Comparison of ENCODE assay signal across 8 cellular contexts in the genomic region with DNA sequence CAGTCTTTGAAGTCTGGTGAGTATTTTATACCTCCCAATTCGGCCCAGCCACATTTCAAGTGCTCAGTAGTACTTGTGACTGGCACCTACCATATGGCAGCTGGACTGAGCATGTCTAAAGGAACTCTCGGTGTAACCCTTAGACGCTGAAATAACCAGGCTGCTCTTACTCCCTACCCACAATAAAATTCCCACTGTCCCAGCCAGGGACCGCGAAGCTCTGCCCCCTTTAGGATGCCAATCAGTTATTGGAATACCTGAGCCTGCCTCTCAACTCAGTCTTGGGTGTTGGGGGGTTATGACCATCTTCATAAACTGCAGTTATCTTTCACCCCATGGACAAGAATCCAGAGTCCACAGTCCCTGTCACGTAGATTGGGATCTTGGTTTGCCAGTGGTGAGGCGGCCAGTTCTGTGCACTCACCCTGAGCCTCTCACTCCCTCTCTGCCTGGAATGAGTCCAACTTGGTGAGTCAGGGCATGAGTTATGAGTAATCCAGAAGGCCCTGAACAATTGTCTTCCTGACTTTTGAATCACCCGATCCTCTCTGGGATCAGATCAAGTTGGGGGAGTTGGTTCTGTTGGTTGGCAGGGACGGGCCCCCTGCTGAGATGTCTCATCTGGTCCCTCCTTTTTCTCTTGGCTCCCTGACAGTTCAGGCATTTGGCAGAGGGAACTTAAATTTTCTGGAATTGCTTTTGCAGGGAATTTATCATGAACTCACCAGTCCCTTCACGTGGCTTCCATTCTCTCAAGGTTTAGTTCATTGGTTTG.
DNase-seq lines count a peak whose midpoint lies in the region; ATAC-seq and TF ChIP-seq lines count a peak whose summit lies in the region.

No MANE protein-coding gene starts in this region.

- H3K9me3 ChIP-seq in lower lobe of right lung (no peaks in the 10 kb centered on the region), vagina (no peaks in the 10 kb centered on the region)

- H3K27ac ChIP-seq in lower lobe of right lung (no peak overlapping the region), vagina (peak overlapping the region; percentile 56)

- H3K4me1 ChIP-seq in lower lobe of right lung (peaks cover 9% of the 10 kb centered on the region), vagina (peaks cover 21% of the 10 kb centered on the region)

- TF ChIP-seq POLR2A in vagina (IDR thresholded peaks at IDR 0.05), result no peak

- peak; percentile 84 to 95 for ATAC-seq in lower lobe of right lung
- ATAC-seq in activated CD4-positive, CD25-positive, alpha-beta regulatory T cell treated with anti-CD3 and anti-CD28 coated beads, Interleukin-2, amount 50 U/mL, for 24 hours, result no peak

- DNase-seq in GM04503 (ENCODE audit: low read depth) (peak; percentile 98), NCI-H1694 treated with DMSO at 0.1 percent for 48 hours (lab: John Stamatoyannopoulos, UW) (peak; percentile 24), cerebellum (ENCODE audit: low spot score) (peak; percentile 75), lower lobe of right lung (no peak), vagina (ENCODE audit: extremely low spot score in 2 of 2) (peak in 1 of 2 donors; percentile 95), T-helper 9 cell (no peak), NCI-H526 (lab: John Stamatoyannopoulos, UW) (no peak)

- H3K27me3 ChIP-seq in lower lobe of right lung (ENCODE audit: low read depth), result no peaks in the 10 kb centered on the region
- H3K27me3 ChIP-seq in vagina, result no peaks in the 10 kb centered on the region

- TF ChIP-seq CTCF in lower lobe of right lung (IDR thresholded peaks at IDR 0.05) (no peak), vagina (IDR thresholded peaks at IDR 0.05) (no peak)

- H3K4me3 ChIP-seq in lower lobe of right lung (no peak overlapping the region), vagina (no peak overlapping the region)

- H3K36me3 ChIP-seq in lower lobe of right lung, result no peaks in the 10 kb centered on the region
- H3K36me3 ChIP-seq in vagina, result no peaks in the 10 kb centered on the region

- intact Hi-C loops in lower lobe of right lung (cut with DNase I), result no loop called here
- intact Hi-C loops in vagina (cut with DNase I), result no loop called here

Comparison
In these comparisons a context has a peak if more than half of its experiments do, and no peak if none do; other contexts are left out.
1. DNase-seq: peak in GM04503 (single experiment), NCI-H1694 treated with DMSO at 0.1 percent for 48 hours (single experiment) and cerebellum (single experiment); none in lower lobe of right lung (single experiment), T-helper 9 cell (single experiment) and NCI-H526 (0 of 2).
2. ATAC-seq: peak in lower lobe of right lung (2 of 2); none in activated CD4-positive, CD25-positive, alpha-beta regulatory T cell treated with anti-CD3 and anti-CD28 coated beads, Interleukin-2, amount 50 U/mL, for 24 hours (0 of 2).